8 cellular contexts compared by ENCODE assay signal in genomic region chrX:20515841-20516461, GRCh38.
DNase-seq lines count a peak whose midpoint lies in the region; ATAC-seq and TF ChIP-seq lines count a peak whose summit lies in the region.

No MANE protein-coding gene starts in this region.

- ATAC-seq in GM19397 (IDR thresholded peaks at IDR 0.05; ENCODE audit: unreplicated experiment) (peak; percentile 92), HG03432 (IDR thresholded peaks at IDR 0.05; ENCODE audit: unreplicated experiment) (peak; percentile 99), left ventricle myocardium superior (peak; percentile 68)

- intact Hi-C loops in left ventricle myocardium superior (cut with micrococcal nuclease) (no loop called here), lower leg skin (cut with DNase I; ENCODE audit: low total_unique reads) (no loop called here)

- peak; percentile 65 for DNase-seq in DMS53 treated with DMSO at 0.1 percent for 48 hours (lab: John Stamatoyannopoulos, UW; ENCODE audit: unreplicated experiment)
- DNase-seq in SW480 (ENCODE audit: low spot score) = peak; percentile 87
- no peak for DNase-seq in left ventricle myocardium superior
- DNase-seq in nucleus accumbens (lab: John Stamatoyannopoulos, UW) = no peak
- DNase-seq in lower leg skin (ENCODE audit: low spot score in 2 of 2) = no peak
- DNase-seq in COLO668 (lab: John Stamatoyannopoulos, UW; ENCODE audit: unreplicated experiment) = no peak

- TF ChIP-seq CTCF in lower leg skin (IDR thresholded peaks at IDR 0.05) = no peak

- 38% methylated on average over 1 of the region's 1 CpG for WGBS in lower leg skin, 2 donors

- no peak overlapping the region for H3K4me3 ChIP-seq in lower leg skin (ENCODE audit: low read depth, poor library complexity, severe bottlenecking)

- TF ChIP-seq POLR2A in lower leg skin (IDR thresholded peaks at IDR 0.05) = no peak

Comparison
In these comparisons a context has a peak if more than half of its experiments do, and no peak if none do; other contexts are left out.
1. DNase-seq: peak in DMS53 treated with DMSO at 0.1 percent for 48 hours (single experiment) and SW480 (single experiment); none in left ventricle myocardium superior (single experiment), nucleus accumbens (0 of 56), lower leg skin (0 of 2) and COLO668 (single experiment).
2. Peak in every context shown above with its lines, with median percentiles within 50 percentile points of each other: ATAC-seq.